34 cellular contexts compared by ENCODE assay signal in genomic region chr1:119320100-119320499, GRCh38. TPM values are rescaled to one million over a fixed set of nuclear protein-coding genes. Genes with fewer than 3 reads are reported as not detected.
"Had no signal": no experiment of that assay in that cellular context is flagged by ENCODE, and none has a peak within 500 bp of the region (broad histone marks: within the 10 kb centered on the region; RNA-seq: fewer than 3 reads in every experiment).

No MANE protein-coding gene starts in this region.

- H3K36me3 Mint-ChIP-seq: natural killer cell; neural progenitor cell; stimulated activated memory B cell treated with anti-CD40 and anti-IgM and Interleukin-4, amounts not matched to agents 10 μg/mL and 1 μg/mL and 100 μg/mL, for 72 hours; type B pancreatic cell had no signal

- H3K36me3 ChIP-seq: neural progenitor cell, ovary, right lobe of liver, spleen, suprapubic skin, tibial artery, transverse colon, upper lobe of right lung, uterus had no signal

- H3K27ac ChIP-seq: neural progenitor cell, ovary, parathyroid adenoma, psoas muscle, right lobe of liver, skin epidermis, spleen, suprapubic skin, testis, tibial artery, transverse colon, upper lobe of right lung, uterus had no signal

- DNase-seq: natural killer cell; occipital lobe; ovary; posterior cingulate gyrus; psoas muscle; right cardiac atrium; right lobe of liver; spleen; stimulated activated CD4-positive, alpha-beta T cell treated with anti-CD3 and anti-CD28 coated beads, Interleukin-12 subunit alpha, Interleukin-12 subunit beta, amount 100 ng/mL, for 4 hours; stimulated activated CD4-positive, alpha-beta T cell treated with anti-CD3 and anti-CD28 coated beads, Interleukin-1b, Interleukin-23, amount 100 ng/mL, for 48 hours; stimulated activated CD4-positive, alpha-beta T cell treated with anti-CD3 and anti-CD28 coated beads, Interleukin-4, amount 100 ng/mL, for 1 hour; stimulated activated CD4-positive, alpha-beta T cell treated with anti-CD3 and anti-CD28 coated beads, Interleukin-4, amount 100 ng/mL, for 4 hours; stimulated activated CD8-positive, alpha-beta memory T cell treated with anti-CD3 and anti-CD28 coated beads, Interleukin-4, amount 100 ng/mL, for 48 hours; stimulated activated naive CD4-positive, alpha-beta T cell; stimulated activated naive CD8-positive, alpha-beta T cell treated with anti-CD3 and anti-CD28 coated beads, Interleukin-15, amount 100 ng/mL, for 72 hours; stimulated activated naive CD8-positive, alpha-beta T cell treated with anti-CD3 and anti-CD28 coated beads, Interleukin-15, Interleukin-2, amounts not matched to agents 100 U/mL and 50 U/mL, for 24 hours; substantia nigra; testis; tibial artery; transverse colon; upper lobe of right lung; uterus had no signal

- H3K79me2 ChIP-seq: parathyroid adenoma had no signal

- H3K4me2 ChIP-seq: neural progenitor cell, smooth muscle cell had no signal

- ATAC-seq: natural killer cell; psoas muscle; right cardiac atrium; stimulated activated memory B cell treated with anti-CD40 and anti-IgM and Interleukin-4, amounts not matched to agents 10 μg/mL and 1 μg/mL and 100 μg/mL, for 72 hours; stimulated activated naive CD8-positive, alpha-beta T cell treated with anti-CD3 and anti-CD28 coated beads, Interleukin-15, amount 100 ng/mL, for 72 hours; stimulated activated naive CD8-positive, alpha-beta T cell treated with anti-CD3 and anti-CD28 coated beads, Interleukin-15, Interleukin-2, amounts not matched to agents 100 U/mL and 50 U/mL, for 24 hours; upper lobe of right lung had no signal

- H3K9me3 ChIP-seq: ovary, psoas muscle, right lobe of liver, spleen, suprapubic skin, testis, tibial artery, transverse colon, upper lobe of right lung, uterus had no signal

- H3K9me3 Mint-ChIP-seq: natural killer cell; nephron; neural progenitor cell; stimulated activated memory B cell treated with anti-CD40 and anti-IgM and Interleukin-4, amounts not matched to agents 10 μg/mL and 1 μg/mL and 100 μg/mL, for 72 hours; stimulated activated naive CD8-positive, alpha-beta T cell treated with anti-CD3 and anti-CD28 coated beads, Interleukin-15, amount 100 ng/mL, for 72 hours; type B pancreatic cell had no signal

- H3K4me3 ChIP-seq: neural progenitor cell, ovary, psoas muscle, right lobe of liver, skin epidermis, smooth muscle cell, spleen, suprapubic skin, testis, tibial artery, transverse colon, upper lobe of right lung, uterus had no signal

- H3K4me3 Mint-ChIP-seq: natural killer cell; nephron; neural progenitor cell; stimulated activated memory B cell treated with anti-CD40 and anti-IgM and Interleukin-4, amounts not matched to agents 10 μg/mL and 1 μg/mL and 100 μg/mL, for 72 hours; stimulated activated naive CD8-positive, alpha-beta T cell treated with anti-CD3 and anti-CD28 coated beads, Interleukin-15, amount 100 ng/mL, for 72 hours; type B pancreatic cell had no signal

- H3K4me1 ChIP-seq: neural progenitor cell, parathyroid adenoma, psoas muscle, suprapubic skin, testis, tibial artery, upper lobe of right lung, uterus had no signal

- H3K27me3 ChIP-seq: neural progenitor cell, ovary, right lobe of liver, suprapubic skin, testis, tibial artery, transverse colon, upper lobe of right lung, uterus had no signal

- H2AFZ ChIP-seq: neural progenitor cell, parathyroid adenoma had no signal

- H3K27ac Mint-ChIP-seq: natural killer cell; neural progenitor cell; progenitor cell of endocrine pancreas; stimulated activated memory B cell treated with anti-CD40 and anti-IgM and Interleukin-4, amounts not matched to agents 10 μg/mL and 1 μg/mL and 100 μg/mL, for 72 hours; type B pancreatic cell had no signal

- H3K9ac ChIP-seq: neural progenitor cell, parathyroid adenoma had no signal

- H3K27me3 Mint-ChIP-seq: stimulated activated memory B cell treated with anti-CD40 and anti-IgM and Interleukin-4, amounts not matched to agents 10 μg/mL and 1 μg/mL and 100 μg/mL, for 72 hours; type B pancreatic cell had no signal

RNA-seq across cellular contexts. Expression of gene HAO2, which starts 48.5 kb away (rescaled TPM):
- total RNA-seq: natural killer cell, occipital lobe, osteoblast, progenitor cell of endocrine pancreas, psoas muscle, renal cortical epithelial cell, right cardiac atrium, smooth muscle cell, testis, transverse colon, upper lobe of right lung had no signal
- polyA plus RNA-seq: neural cell, ovary, psoas muscle, right cardiac atrium, smooth muscle cell had no signal
